In genomic region chr3:146528954-146529353, GRCh38 we compare ENCODE assay signal across 20 cellular contexts. TPM values are rescaled to one million over a fixed set of nuclear protein-coding genes. Genes with fewer than 3 reads are reported as not detected.
"Had no signal": no experiment of that assay in that cellular context is flagged by ENCODE, and none has a peak within 500 bp of the region (broad histone marks: within the 10 kb centered on the region; RNA-seq: fewer than 3 reads in every experiment).

No MANE protein-coding gene starts in this region.

- FAIRE-seq: frontal cortex, TTC549 had no signal

- H3K27me3 ChIP-seq: brain microvascular endothelial cell, heart right ventricle, right atrium auricular region, tibial artery had no signal

- H3K4me3 ChIP-seq: heart right ventricle, right atrium auricular region, tibial artery had no signal

- ATAC-seq: esophagus mucosa; heart right ventricle; left ventricle myocardium superior; stimulated activated effector memory CD8-positive, alpha-beta T cell treated with anti-CD3 and anti-CD28 coated beads, Interleukin-12 subunit alpha, Interleukin-12 subunit beta, amount 100 ng/mL, for 72 hours had no signal

- H3K4me1 ChIP-seq: tibial artery had no signal

- DNase-seq: activated B cell treated with CpG ODN at 0.5 μM for 24 hours; activated CD4-positive, alpha-beta T cell treated with anti-CD3 and anti-CD28 coated beads, Interleukin-2, amount 50 U/mL, for 1 hour; brain microvascular endothelial cell; cerebellar nuclear complex; endodermal cell; heart right ventricle; islet precursor cell; left ventricle myocardium superior; mesenchymal stem cell; posterior cingulate gyrus; T-helper 2 cell; tibial artery had no signal

- H3K27ac ChIP-seq: brain microvascular endothelial cell, heart right ventricle, tibial artery had no signal

- H3K9me3 ChIP-seq: heart right ventricle, right atrium auricular region, tibial artery had no signal

RNA-seq across cellular contexts. Expression of gene PLSCR2, which starts 59.6 kb away (rescaled TPM):
- total RNA-seq: activated B cell treated with CpG ODN at 0.5 μM for 24 hours; activated CD8-positive, alpha-beta memory T cell treated with anti-CD3 and anti-CD28 coated beads for 36 hours; dermis microvascular lymphatic vessel endothelial cell; frontal cortex; heart right ventricle; left ventricle myocardium superior; right atrium auricular region had no signal
- polyA plus RNA-seq: heart right ventricle, neural cell had no signal
